Comparison of ENCODE assay signal across 10 cellular contexts in the genomic region with DNA sequence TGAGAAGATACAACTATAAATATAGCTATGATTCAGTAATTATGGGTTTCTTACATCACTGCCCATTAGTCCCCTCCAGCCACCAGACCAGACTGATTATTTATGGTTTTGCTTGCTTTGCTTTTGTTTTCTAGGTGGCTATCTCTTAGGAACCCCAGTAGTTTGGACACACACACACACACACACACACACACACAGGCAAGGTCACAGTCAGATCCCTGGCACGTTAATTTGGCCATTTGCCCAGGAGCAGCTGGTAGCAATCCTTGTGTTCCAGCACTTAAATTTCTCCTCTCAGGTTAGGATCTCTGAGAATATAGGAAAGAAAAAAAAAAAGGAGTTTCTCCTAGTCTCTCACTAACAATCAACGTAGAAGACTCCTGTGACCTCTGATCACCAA.
DNase-seq lines count a peak whose midpoint lies in the region; ATAC-seq and TF ChIP-seq lines count a peak whose summit lies in the region.
"Had no signal": no experiment of that assay in that cellular context is flagged by ENCODE, and none has a peak within 500 bp of the region (broad histone marks: within the 10 kb centered on the region; RNA-seq: fewer than 3 reads in every experiment).

No MANE protein-coding gene starts in this region.

- H3K27ac ChIP-seq in heart left ventricle = no peak overlapping the region

- H3K4me1 ChIP-seq in heart left ventricle = peaks cover 0 to 7% (median under 1%) of the 10 kb centered on the region in 12 donors

- no peak overlapping the region for H3K4me3 ChIP-seq in heart left ventricle

- peaks cover 4% of the 10 kb centered on the region; the same call in 1 of the 2 replicates for H3K4me1 Mint-ChIP-seq in HFFc6 (ENCODE audit: low read depth)
- peaks cover 5 to 12% of the 10 kb centered on the region in 2 donors for H3K4me1 Mint-ChIP-seq in natural killer cell

- H3K9me3 Mint-ChIP-seq in HFFc6 = no peaks in the 10 kb centered on the region
- H3K9me3 Mint-ChIP-seq in natural killer cell = no peaks in the 10 kb centered on the region

- TF ChIP-seq CTCF in HFFc6 (IDR thresholded peaks at IDR 0.05) = no peak
- TF ChIP-seq CTCF in heart left ventricle (IDR thresholded peaks at IDR 0.05) = no peak
- TF ChIP-seq CTCF in natural killer cell (IDR thresholded peaks at IDR 0.05) = no peak

- peaks cover 0 to 8% (median 0%) of the 10 kb centered on the region in 12 donors for H3K9me3 ChIP-seq in heart left ventricle

- TF ChIP-seq POLR2A in heart left ventricle (IDR thresholded peaks at IDR 0.05) = no peak

- ATAC-seq in heart left ventricle = peak in 3 of 4 donors; percentile 64 to 81 (median 71)
- ATAC-seq in natural killer cell = no peak
- no peak for ATAC-seq in HG03097 (IDR thresholded peaks at IDR 0.05; ENCODE audit: low FRiP score, unreplicated experiment)
- ATAC-seq: Panc1 had no signal

- H3K27ac Mint-ChIP-seq in HFFc6 (no peak overlapping the region), natural killer cell (no peak overlapping the region)

- H3K36me3 Mint-ChIP-seq in HFFc6 (ENCODE audit: low read depth) (no peaks in the 10 kb centered on the region), natural killer cell (no peaks in the 10 kb centered on the region)
- H3K36me3 Mint-ChIP-seq: CD4-positive, CD25-positive, alpha-beta regulatory T cell had no signal

- intact Hi-C loops in heart left ventricle (cut with DNase I) = no loop called here
- intact Hi-C loops in natural killer cell (cut with micrococcal nuclease) = no loop called here

- H3K27me3 ChIP-seq in heart left ventricle = no peaks in the 10 kb centered on the region

- no peaks in the 10 kb centered on the region for H3K36me3 ChIP-seq in heart left ventricle

- peaks cover 5% of the 10 kb centered on the region for H3K27me3 Mint-ChIP-seq in HFFc6 (ENCODE audit: insufficient read depth)
- H3K27me3 Mint-ChIP-seq in natural killer cell (ENCODE audit: low read depth in 2 of 2) = no peaks in the 10 kb centered on the region
- H3K27me3 Mint-ChIP-seq: CD4-positive, CD25-positive, alpha-beta regulatory T cell had no signal

- no peak overlapping the region for H3K4me3 Mint-ChIP-seq in HFFc6
- H3K4me3 Mint-ChIP-seq in natural killer cell = no peak overlapping the region
- H3K4me3 Mint-ChIP-seq: CD4-positive, CD25-positive, alpha-beta regulatory T cell had no signal

- DNase-seq in AG08395 (ENCODE audit: low spot score) (peak; percentile 9), HFFc6 (peak; percentile 70), RPMI7951 (ENCODE audit: low read depth) (peak; percentile 94), heart left ventricle (peak in 4 of 5 donors; percentile 55 to 82 (median 69)), natural killer cell (no peak)
- DNase-seq in central memory CD4-positive, alpha-beta T cell = no peak
- no peak for DNase-seq in activated CD4-positive, CD25-positive, alpha-beta regulatory T cell treated with anti-CD3 and anti-CD28 coated beads, Interleukin-2, amount 50 U/mL, for 72 hours
- DNase-seq: CD4-positive, CD25-positive, alpha-beta regulatory T cell had no signal

- 19 to 30% (median 27%) methylated on average over 2 of the region's 2 CpGs for WGBS in heart left ventricle, 4 donors

Comparison
In these comparisons a context has a peak if more than half of its experiments do, and no peak if none do; other contexts are left out.
1. DNase-seq: peak in AG08395 (single experiment), HFFc6 (single experiment), RPMI7951 (single experiment) and heart left ventricle (4 of 5); none in central memory CD4-positive, alpha-beta T cell (single experiment), activated CD4-positive, CD25-positive, alpha-beta regulatory T cell treated with anti-CD3 and anti-CD28 coated beads, Interleukin-2, amount 50 U/mL, for 72 hours (single experiment) and natural killer cell (single experiment).
2. ATAC-seq: peak in heart left ventricle (3 of 4); none in natural killer cell (0 of 3) and HG03097 (single experiment).